ENCODE assay signal across 25 cellular contexts in the genomic region with DNA sequence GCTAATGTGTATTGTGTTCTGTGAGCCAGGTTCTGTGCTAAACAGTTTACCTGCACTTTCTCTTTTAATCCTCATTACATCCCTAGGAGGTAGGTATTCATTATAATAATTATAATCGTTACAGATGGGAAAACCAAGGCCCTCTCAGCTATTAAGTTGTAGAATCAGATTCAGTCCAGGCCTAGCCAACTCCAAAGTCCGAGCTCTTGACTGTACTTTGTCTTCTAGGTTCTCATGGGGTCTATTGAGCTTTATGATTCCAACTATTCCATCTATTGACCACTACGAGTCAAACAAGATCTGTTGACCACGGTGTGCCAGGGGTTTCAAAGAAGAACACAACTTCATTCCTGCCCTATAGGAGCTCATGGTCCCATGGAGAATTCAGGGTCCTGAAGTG. TPM values are rescaled to one million over a fixed set of nuclear protein-coding genes. Genes with fewer than 3 reads are reported as not detected.
"Had no signal": no experiment of that assay in that cellular context is flagged by ENCODE, and none has a peak within 500 bp of the region (broad histone marks: within the 10 kb centered on the region; RNA-seq: fewer than 3 reads in every experiment).

No MANE protein-coding gene starts in this region.

- H3K4me1 ChIP-seq: prostate gland had no signal

- DNase-seq: activated CD4-positive, CD25-positive, alpha-beta regulatory T cell treated with anti-CD3 and anti-CD28 coated beads, Interleukin-2, amount 50 U/mL, for 72 hours; activated CD8-positive, alpha-beta memory T cell treated with anti-CD3 and anti-CD28 coated beads for 24 hours; activated CD8-positive, alpha-beta memory T cell treated with anti-CD3 and anti-CD28 coated beads, Interleukin-2, amount 50 U/mL, for 48 hours; activated naive CD4-positive, alpha-beta T cell treated with anti-CD3 and anti-CD28 coated beads, Interleukin-2, amount 50 U/mL, for 16 hours; activated T-cell treated with anti-CD3 and anti-CD28 coated beads, Interleukin-2, amount 50 U/mL, for 48 hours; effector memory CD4-positive, alpha-beta T cell; heart right ventricle; immature natural killer cell; kidney glomerular epithelial cell; mesenchymal stem cell; mucosa of descending colon; naive thymus-derived CD4-positive, alpha-beta T cell; stomach; T-helper 1 cell; T-helper 9 cell had no signal

- H3K36me3 ChIP-seq: esophagus muscularis mucosa, gastroesophageal sphincter, heart right ventricle, prostate gland, right atrium auricular region, stomach had no signal

- H3K27ac ChIP-seq: esophagus muscularis mucosa, gastroesophageal sphincter, heart right ventricle, right atrium auricular region had no signal

- ATAC-seq: gastroesophageal sphincter; heart right ventricle; naive thymus-derived CD4-positive, alpha-beta T cell had no signal

- H3K27me3 ChIP-seq: right atrium auricular region had no signal

- H3K4me3 ChIP-seq: esophagus muscularis mucosa, gastroesophageal sphincter, heart right ventricle, mucosa of descending colon, prostate gland, right atrium auricular region, stomach had no signal

- H3K9me3 ChIP-seq: esophagus muscularis mucosa, gastroesophageal sphincter, heart right ventricle, mucosa of descending colon, prostate gland, right atrium auricular region, stomach had no signal

RNA-seq across cellular contexts. Expression of a gene that starts 2.0 kb away (rescaled TPM):
- total RNA-seq: endothelial cell of umbilical vein, skeletal muscle tissue had no signal

RNA-seq across cellular contexts. Expression of a gene that starts 42.1 kb away (rescaled TPM):
- total RNA-seq: astrocyte; cerebellum; endothelial cell of umbilical vein; naive thymus-derived CD4-positive, alpha-beta T cell; osteocyte; skeletal muscle tissue; temporal lobe had no signal
- polyA plus RNA-seq: endothelial cell of umbilical vein; immature natural killer cell; naive thymus-derived CD4-positive, alpha-beta T cell had no signal
